In the genomic region with DNA sequence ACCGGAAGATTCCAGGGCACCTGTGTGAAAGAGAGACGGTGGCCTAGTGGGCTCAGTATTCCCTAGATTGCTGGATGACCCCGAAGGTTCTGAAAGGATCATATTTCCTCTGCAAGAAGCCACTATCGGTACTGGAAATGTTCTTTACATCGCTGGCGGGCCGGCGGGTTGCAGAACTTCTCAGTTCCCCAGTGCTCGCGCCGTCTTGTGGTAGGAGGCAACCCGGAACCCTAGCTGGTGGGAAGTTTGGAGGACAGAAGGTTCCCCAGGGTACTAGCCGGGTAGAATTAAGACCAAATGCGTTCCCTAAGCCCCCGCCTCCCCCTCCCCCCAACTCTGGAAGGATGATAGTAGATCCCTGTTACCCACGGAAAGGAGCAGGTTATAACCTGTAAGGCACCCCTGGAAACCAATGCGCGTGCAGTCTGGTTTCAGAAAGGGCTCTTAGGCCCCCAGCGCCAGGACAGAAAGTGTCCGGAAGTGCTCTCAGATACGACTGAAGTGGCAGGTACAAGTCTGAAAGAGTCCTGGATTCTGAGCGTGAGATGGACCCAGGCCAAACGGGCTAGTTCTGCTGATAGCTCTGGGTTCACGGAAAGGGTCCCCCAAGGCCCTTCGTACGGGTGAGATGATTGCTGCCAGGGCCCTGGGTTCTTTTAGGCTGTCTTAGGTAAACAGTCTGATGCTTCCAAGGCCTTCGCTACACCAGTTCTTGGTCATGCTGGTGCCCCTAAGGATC, we compare ENCODE assay signal across 4 cellular contexts.
"Had no signal": no experiment of that assay in that cellular context is flagged by ENCODE, and none has a peak within 500 bp of the region (broad histone marks: within the 10 kb centered on the region; RNA-seq: fewer than 3 reads in every experiment).

No MANE protein-coding gene starts in this region.

- DNase-seq: H9, HCEC 1CT, IMR-90 had no signal

- ATAC-seq: GM23338 had no signal

- H3K4me3 Mint-ChIP-seq: GM23338, H9 had no signal

- H3K4me1 Mint-ChIP-seq: GM23338, H9 had no signal

- H3K4me3 ChIP-seq: GM23338 had no signal

- H3K27ac Mint-ChIP-seq: GM23338, H9 had no signal
